Comparison of ENCODE assay signal across 8 cellular contexts in the genomic region with DNA sequence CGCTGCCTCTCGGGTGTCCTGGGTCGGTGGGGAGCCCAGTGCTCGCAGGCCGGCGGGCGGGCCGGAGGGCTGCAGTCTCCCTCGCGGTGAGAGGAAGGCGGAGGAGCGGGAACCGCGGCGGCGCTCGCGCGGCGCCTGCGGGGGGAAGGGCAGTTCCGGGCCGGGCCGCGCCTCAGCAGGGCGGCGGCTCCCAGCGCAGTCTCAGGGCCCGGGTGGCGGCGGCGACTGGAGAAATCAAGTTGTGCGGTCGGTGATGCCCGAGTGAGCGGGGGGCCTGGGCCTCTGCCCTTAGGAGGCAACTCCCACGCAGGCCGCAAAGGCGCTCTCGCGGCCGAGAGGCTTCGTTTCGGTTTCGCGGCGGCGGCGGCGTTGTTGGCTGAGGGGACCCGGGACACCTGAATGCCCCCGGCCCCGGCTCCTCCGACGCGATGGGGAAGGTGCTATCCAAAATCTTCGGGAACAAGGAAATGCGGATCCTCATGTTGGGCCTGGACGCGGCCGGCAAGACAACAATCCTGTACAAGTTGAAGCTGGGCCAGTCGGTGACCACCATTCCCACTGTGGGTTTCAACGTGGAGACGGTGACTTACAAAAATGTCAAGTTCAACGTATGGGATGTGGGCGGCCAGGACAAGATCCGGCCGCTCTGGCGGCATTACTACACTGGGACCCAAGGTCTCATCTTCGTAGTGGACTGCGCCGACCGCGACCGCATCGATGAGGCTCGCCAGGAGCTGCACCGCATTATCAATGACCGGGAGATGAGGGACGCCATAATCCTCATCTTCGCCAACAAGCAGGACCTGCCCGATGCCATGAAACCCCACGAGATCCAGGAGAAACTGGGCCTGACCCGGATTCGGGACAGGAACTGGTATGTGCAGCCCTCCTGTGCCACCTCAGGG.
DNase-seq lines count a peak whose midpoint lies in the region; ATAC-seq lines count a peak whose summit lies in the region.

No MANE protein-coding gene starts in this region.

- H3K27ac ChIP-seq in layer of hippocampus (ENCODE audit: low read depth, low read length) = peak overlapping the region; percentile 97

- no peaks in the 10 kb centered on the region for H3K27me3 ChIP-seq in layer of hippocampus (ENCODE audit: control insufficient read depth, insufficient read depth, low read length)

- in situ Hi-C loops in T47D (cut with HindIII; ENCODE audit: low pct_unique_long_range_greater_than_20kb, low sequenced_read_pairs) = no loop called here

- peak; percentile 8 for ATAC-seq in GM19468 (IDR thresholded peaks at IDR 0.05; ENCODE audit: extremely low read depth, unreplicated experiment)

- DNase-seq in CMK (ENCODE audit: low read depth) (peak; percentile 45), HK-2 (ENCODE audit: unreplicated experiment) (peak; percentile 60), UCSD-AML1 (lab: John Stamatoyannopoulos, UW; ENCODE audit: unreplicated experiment) (peak; percentile 72), T47D (ENCODE audit: low read depth in 1 of 2, low spot score in 1 of 2) (peak; percentile 48 to 53), SKM-1 (lab: John Stamatoyannopoulos, UW; ENCODE audit: unreplicated experiment) (no peak)
- DNase-seq in stimulated activated CD4-positive, alpha-beta T cell treated with anti-CD3 and anti-CD28 coated beads, Interleukin-4, amount 100 ng/mL, for 1 hour = peak; percentile 78
